Comparison of ENCODE assay signal across 31 cellular contexts in genomic region chr1:44454704-44455103, GRCh38.
"Had no signal": no experiment of that assay in that cellular context is flagged by ENCODE, and none has a peak within 500 bp of the region (broad histone marks: within the 10 kb centered on the region; RNA-seq: fewer than 3 reads in every experiment).

No MANE protein-coding gene starts in this region.

- H3K36me3 ChIP-seq: adrenal gland, ascending aorta, brain microvascular endothelial cell, breast epithelium, cardiac muscle cell had no signal

- H3K9me3 ChIP-seq: body of pancreas, breast epithelium had no signal

- H3K4me3 ChIP-seq: adrenal gland, ascending aorta, body of pancreas, breast epithelium, cardiac muscle cell had no signal

- DNase-seq: activated effector memory CD4-positive, alpha-beta T cell treated with anti-CD3 and anti-CD28 coated beads, Interleukin-2, amount 50 U/mL, for 16 hours; activated effector memory CD4-positive, alpha-beta T cell treated with Interleukin-2 at 50 U/mL for 16 hours; activated gamma-delta T cell; activated gamma-delta T cell treated with Interleukin-2 at 50 U/mL for 16 hours; activated naive CD4-positive, alpha-beta T cell; activated naive CD4-positive, alpha-beta T cell treated with anti-CD3 and anti-CD28 coated beads for 36 hours; activated naive CD4-positive, alpha-beta T cell treated with anti-CD3 and anti-CD28 coated beads, Interleukin-2, amount 10 ng/mL, durations not matched to agents 7 days and 5 days; activated naive CD4-positive, alpha-beta T cell treated with anti-CD3 and anti-CD28 coated beads, Interleukin-2, amount 50 U/mL, for 16 hours; activated naive CD4-positive, alpha-beta T cell treated with Interleukin-2 at 50 U/mL for 16 hours; activated naive CD8-positive, alpha-beta T cell treated with anti-CD3 and anti-CD28 coated beads for 36 hours; activated naive CD8-positive, alpha-beta T cell treated with anti-CD3 and anti-CD28 coated beads, Interleukin-2, amount 10 ng/mL, durations not matched to agents 7 days and 5 days; activated naive CD8-positive, alpha-beta T cell treated with anti-CD3 and anti-CD28 coated beads, Interleukin-2, amount 50 U/mL, for 24 hours; activated T-cell treated with anti-CD3 and anti-CD28 coated beads, Interleukin-2, amount 50 U/mL, for 24 hours; activated T-cell treated with anti-CD3 and anti-CD28 coated beads, Interleukin-2, amount 50 U/mL, for 4 hours; activated T-cell treated with anti-CD3 and anti-CD28 coated beads, Interleukin-2, amount 50 U/mL, for 48 hours; activated T-cell treated with anti-CD3 and anti-CD28 coated beads, Interleukin-2, amount 50 U/mL, for 72 hours; adrenal gland; amniotic stem cell; amygdala; anterior cingulate cortex; aorta; body of pancreas; brain microvascular endothelial cell; caudate nucleus; central memory CD4-positive, alpha-beta T cell; cerebellar nuclear complex had no signal

- ATAC-seq: activated naive CD4-positive, alpha-beta T cell treated with anti-CD3 and anti-CD28 coated beads, Interleukin-2, amount 50 U/mL, for 72 hours; activated naive CD8-positive, alpha-beta T cell treated with anti-CD3 and anti-CD28 coated beads, Interleukin-2, amount 50 U/mL, for 24 hours; activated T-cell treated with anti-CD3 and anti-CD28 coated beads, Interleukin-2, amount 50 U/mL, for 4 hours; activated T-cell treated with anti-CD3 and anti-CD28 coated beads, Interleukin-2, amount 50 U/mL, for 72 hours; activated T-helper 17 cell treated with anti-CD3 and anti-CD28 coated beads, Interleukin-2, amount 50 U/mL, for 72 hours; body of pancreas had no signal

- H3K4me1 ChIP-seq: adrenal gland, ascending aorta, body of pancreas, breast epithelium had no signal

- H3K27me3 ChIP-seq: ascending aorta, body of pancreas, cardiac muscle cell had no signal

- H3K27ac ChIP-seq: adrenal gland, ascending aorta, body of pancreas, brain microvascular endothelial cell, breast epithelium, cardiac muscle cell had no signal
